4 cellular contexts compared by ENCODE assay signal in the genomic region with DNA sequence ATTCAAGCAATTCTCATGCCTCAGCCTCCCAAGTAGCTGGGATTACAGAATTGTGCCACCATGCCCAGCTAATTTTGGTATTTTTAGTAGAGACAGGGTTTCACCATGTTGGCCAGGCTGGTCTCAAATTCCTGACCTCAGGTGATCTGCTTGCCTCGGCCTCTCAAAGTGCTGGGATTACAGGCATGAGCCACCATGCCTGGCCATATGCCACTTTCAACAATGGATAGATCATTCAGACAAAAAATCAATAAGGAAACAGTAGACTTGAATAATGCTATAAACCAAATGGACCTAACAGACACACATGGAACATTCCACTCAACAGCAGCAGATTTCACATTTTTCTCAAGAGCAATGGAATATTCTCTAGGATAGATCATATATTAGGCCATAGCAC. TPM values are rescaled to one million over a fixed set of nuclear protein-coding genes. Genes with fewer than 3 reads are reported as not detected.
DNase-seq lines count a peak whose midpoint lies in the region; ATAC-seq and TF ChIP-seq lines count a peak whose summit lies in the region.
"Not testable (repeated sequence)": the region's sequence is repeated elsewhere in the genome, so short reads cannot be mapped to it uniquely, and the experiment has no call there.

No MANE protein-coding gene starts in this region.

- not testable (repeated sequence) for H3K9me2 ChIP-seq in Karpas-422 (replicated peaks; ENCODE audit: insufficient read depth, low read length)

- peak; percentile 50 for ATAC-seq in body of pancreas

- not testable (repeated sequence) for H3K9me3 ChIP-seq in Karpas-422 (ENCODE audit: low read length); body of pancreas; liver (ENCODE audit: control insufficient read depth in 4 of 4, low read length in 3 of 4)

- peaks cover 89% of the 10 kb centered on the region for H3K79me2 ChIP-seq in Karpas-422 (ENCODE audit: low read length)

- H2AFZ ChIP-seq in Karpas-422 (ENCODE audit: low read length), result not testable (repeated sequence)

- H3K4me1 ChIP-seq in Karpas-422 (ENCODE audit: low read length), result peaks cover 14% of the 10 kb centered on the region
- H3K4me1 ChIP-seq in body of pancreas; liver (ENCODE audit: control insufficient read depth in 4 of 4, insufficient read depth in 4 of 4, low read length in 3 of 4): not testable (repeated sequence)

- not testable (repeated sequence) for TF ChIP-seq CTCF in body of pancreas (IDR thresholded peaks at IDR 0.05); liver (IDR thresholded peaks at IDR 0.05; ENCODE audit: low read depth, low read length, missing input control)

- not testable (repeated sequence) for H3K27me3 ChIP-seq in Karpas-422 (ENCODE audit: low read length); body of pancreas; liver (ENCODE audit: control insufficient read depth in 4 of 4, insufficient read depth in 4 of 4, low read length in 3 of 4)

- H3K36me3 ChIP-seq in Karpas-422 (ENCODE audit: insufficient read depth, low read length), result peaks cover 70% of the 10 kb centered on the region
- not testable (repeated sequence) for H3K36me3 ChIP-seq in body of pancreas (replicated peaks in 1 of 2; ENCODE audit: insufficient read depth in 1 of 2, low read depth in 2 of 2); liver (ENCODE audit: control insufficient read depth in 4 of 4, insufficient read depth in 3 of 4, low read depth in 1 of 4, low read length in 3 of 4)

- H3K9ac ChIP-seq in Karpas-422 (ENCODE audit: low read length); liver (ENCODE audit: low read depth in 1 of 2, low read length in 2 of 2): not testable (repeated sequence)

- not testable (repeated sequence) for DNase-seq in Karpas-422
- DNase-seq in body of pancreas (peak; percentile 16 to 42 (median 34)), mucosa of gallbladder (ENCODE audit: low spot score) (peak; percentile 51)

- not testable (repeated sequence) for H4K20me1 ChIP-seq in Karpas-422 (ENCODE audit: insufficient read depth, low read depth, low read length)

- not testable (repeated sequence) for H3K4me2 ChIP-seq in Karpas-422 (ENCODE audit: low read depth, low read length, poor library complexity, severe bottlenecking)

- TF ChIP-seq POLR2A in body of pancreas (IDR thresholded peaks at IDR 0.05), result not testable (repeated sequence)

- not testable (repeated sequence) for H3K4me3 ChIP-seq in Karpas-422 (ENCODE audit: low read length); body of pancreas; liver (ENCODE audit: low read depth in 1 of 3, low read length in 3 of 3)

- intact Hi-C loops in body of pancreas (cut with DNase I), result not testable (repeated sequence)

- WGBS in body of pancreas, 2 donors, result 20 to 33% methylated on average over 1 of the region's 1 CpG
- 29% methylated on average over 1 of the region's 1 CpG for WGBS in liver

- peak in 1 of 2 donors; percentile 56 for TF ChIP-seq RAD21 in liver (IDR thresholded peaks at IDR 0.05)

- peak overlapping the region; percentile 57 for H3K27ac ChIP-seq in Karpas-422 (ENCODE audit: low read length)
- not testable (repeated sequence) for H3K27ac ChIP-seq in body of pancreas; liver (ENCODE audit: low read depth in 1 of 2, low read length in 2 of 2)

TF ChIP-seq in liver, 16 proteins besides CTCF, POLR2A, EP300 and RAD21:
- TF ChIP-seq SP1 (IDR thresholded peaks at IDR 0.05), result peak; percentile 33
- peak; percentile 42 for TF ChIP-seq YY1 (IDR thresholded peaks at IDR 0.05)
- peak; percentile 36 for TF ChIP-seq ATF3 (IDR thresholded peaks at IDR 0.05)
- TF ChIP-seq HNF4A (conservative IDR thresholded peaks at IDR 0.05), result peak; percentile 20 to 37
- TF ChIP-seq RXRA (IDR thresholded peaks at IDR 0.05), result peak; percentile 56 to 80

RNA-seq across cellular contexts. Expression of gene RALGPS2, which starts 50.5 kb away (rescaled TPM):
- total RNA-seq in Karpas-422 (2014; rRNA removed; shearing (Covaris generic); ENCODE audit: low replicate concordance), result 151 and 238 TPM in 2 replicates
- total RNA-seq in body of pancreas (10 to 100 TPM in 1 of 2 donors, 1 to 10 TPM in 1; 9.1 to 10.9 TPM), liver (10 to 100 TPM; 21.3 to 39.2 TPM), mucosa of gallbladder (19.0 TPM)
- 10 to 100 TPM in 1 of 2 donors, 1 to 10 TPM in 1; 8.1 to 12.5 TPM for polyA plus RNA-seq in liver
